ENCODE assay signal across 8 cellular contexts in genomic region chr19:11924886-11925583, GRCh38. TPM values are rescaled to one million over a fixed set of nuclear protein-coding genes. Genes with fewer than 3 reads are reported as not detected.
DNase-seq lines count a peak whose midpoint lies in the region; TF ChIP-seq lines count a peak whose summit lies in the region.

Gene ZNF700 (plus strand): TSS chr19:11925107. CDS start chr19:11925211, 104 bp downstream.

- H3K4me3 ChIP-seq in HFF-Myc (replicated peaks; ENCODE audit: low read depth, low read length): peak within 1 kb of the TSS; percentile 86
- H3K4me3 ChIP-seq in neuron (ENCODE audit: low read length): peak within 1 kb of the TSS; percentile 88

- H3K9me3 ChIP-seq in neuron (ENCODE audit: low read length): peaks cover 20% of the 10 kb centered on the region

- no peaks in the 10 kb centered on the region for H3K27me3 ChIP-seq in neuron (ENCODE audit: insufficient read depth, low read length)

- peaks cover 6% of the 10 kb centered on the region for H3K4me1 ChIP-seq in neuron (ENCODE audit: insufficient read depth, low read length)

- H3K36me3 ChIP-seq in neuron (ENCODE audit: insufficient read depth, low read length): peaks cover 12% of the 10 kb centered on the region

- H2AFZ ChIP-seq in neuron (ENCODE audit: low read depth, low read length): peak within 1 kb of the TSS; percentile 58

- in situ Hi-C loops in SK-MEL-5 (cut with HindIII; ENCODE audit: low pct_unique_long_range_greater_than_20kb, low sequenced_read_pairs): no loop called here

- no peak for TF ChIP-seq CTCF in HFF-Myc (IDR thresholded peaks at IDR 0.05; ENCODE audit: low read depth, low read length, missing control alignments)

- DNase-seq in GM04503 (ENCODE audit: low read depth): peak; percentile 56
- peak; percentile 84 for DNase-seq in HFF-Myc (ENCODE audit: extremely low read depth, low read depth)
- DNase-seq in MV-4-11 (lab: John Stamatoyannopoulos, UW): peak; percentile 98
- peak; percentile 89 for DNase-seq in SK-MEL-5 (ENCODE audit: low read depth, low spot score)
- peak; percentile 95 for DNase-seq in activated naive CD4-positive, alpha-beta T cell treated with Interleukin-2 at 50 U/mL for 16 hours
- peak; percentile 85 for DNase-seq in foreskin melanocyte
- DNase-seq in stromal cell of bone marrow (ENCODE audit: low read depth): peak; percentile 83

RNA-seq across cellular contexts. Expression of gene ZNF700, which starts in this region (rescaled TPM):
- 9.5 and 11.7 TPM in 2 replicates for total RNA-seq in SK-MEL-5 (2014; rRNA removed; shearing (Covaris generic))
- polyA plus RNA-seq in SK-MEL-5 (2015; cell fraction: cytosol; rRNA removed): 4.0 TPM in 2 replicates
- 43.0 and 43.8 TPM in 2 replicates for polyA plus RNA-seq in SK-MEL-5 (2015; cell fraction: nucleus; rRNA removed)

Comparison
In these comparisons a context has a peak if more than half of its experiments do, and no peak if none do; other contexts are left out.
1. Peak in every context shown above with its lines: DNase-seq and H3K4me3 ChIP-seq.